Comparison of ENCODE assay signal across 23 cellular contexts in the genomic region with DNA sequence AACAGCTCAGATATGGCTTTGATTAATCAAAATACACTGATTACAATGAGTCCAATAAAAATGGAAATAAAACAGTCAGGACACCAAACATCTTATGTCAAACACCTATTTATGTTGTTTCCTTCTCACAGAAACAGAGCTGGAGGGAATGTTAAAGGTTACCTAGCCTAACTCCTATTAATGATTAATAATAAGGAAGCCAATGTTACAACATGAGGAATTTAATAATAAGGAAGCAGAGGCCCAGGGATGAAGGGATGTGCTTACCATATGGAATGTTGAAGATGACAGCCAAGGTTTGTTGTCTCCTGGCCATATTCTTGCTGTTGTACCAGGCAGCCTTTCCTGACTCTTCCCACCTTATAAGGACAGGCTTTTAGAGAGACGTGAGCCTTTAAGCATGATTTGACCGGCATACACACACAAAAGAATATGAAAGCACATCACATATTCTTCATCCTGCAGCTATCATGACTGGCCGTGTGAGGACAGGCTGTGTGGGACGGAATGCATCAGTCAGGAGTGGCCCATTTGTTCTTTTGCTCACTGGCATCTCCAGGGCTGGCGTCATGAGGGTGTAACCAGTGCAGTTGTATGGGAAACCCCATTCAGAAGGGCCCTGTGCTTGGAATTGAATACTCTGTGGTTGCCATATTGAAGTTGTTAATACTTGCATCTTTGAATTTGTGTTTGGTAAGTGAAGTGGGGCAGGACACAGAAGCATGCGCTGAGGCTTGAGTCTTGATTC. TPM values are rescaled to one million over a fixed set of nuclear protein-coding genes. Genes with fewer than 3 reads are reported as not detected.
A peak's percentile ranks its signal among the peaks of the same experiment; 100 is the strongest.
DNase-seq lines count a peak whose midpoint lies in the region; ATAC-seq, FAIRE-seq and TF ChIP-seq lines count a peak whose summit lies in the region.
"Had no signal": no experiment of that assay in that cellular context is flagged by ENCODE, and none has a peak within 500 bp of the region (broad histone marks: within the 10 kb centered on the region; RNA-seq: fewer than 3 reads in every experiment).

No MANE protein-coding gene starts in this region.

- H3F3A ChIP-seq in neural progenitor cell (ENCODE audit: low read depth): no peaks in the 10 kb centered on the region

- H3K4me3 ChIP-seq in neural progenitor cell: no peak overlapping the region
- H3K4me3 ChIP-seq in colonic mucosa: no peak overlapping the region
- H3K4me3 ChIP-seq in Peyer's patch: no peak overlapping the region

- H3K79me2 ChIP-seq in neural progenitor cell (ENCODE audit: low read depth): no peaks in the 10 kb centered on the region

- peak; percentile 39 for ATAC-seq in stimulated activated naive CD8-positive, alpha-beta T cell treated with anti-CD3 and anti-CD28 coated beads, Interleukin-15, amount 100 ng/mL, for 72 hours
- no peak for ATAC-seq in stimulated activated naive CD8-positive, alpha-beta T cell treated with anti-CD3 and anti-CD28 coated beads, Interleukin-15, Interleukin-2, amounts not matched to agents 100 U/mL and 50 U/mL, for 24 hours
- no peak for ATAC-seq in GM21526 (IDR thresholded peaks at IDR 0.05; ENCODE audit: low FRiP score, unreplicated experiment)
- ATAC-seq in stimulated activated memory B cell treated with anti-CD40 and anti-IgM and Interleukin-4, amounts not matched to agents 10 μg/mL and 1 μg/mL and 100 μg/mL, for 72 hours: no peak

- no peak overlapping the region for H2AFZ ChIP-seq in neural progenitor cell (replicated peaks)

- H3K36me3 ChIP-seq in neural progenitor cell (no peaks in the 10 kb centered on the region), colonic mucosa (no peaks in the 10 kb centered on the region), Peyer's patch (no peaks in the 10 kb centered on the region)

- H3K4me3 Mint-ChIP-seq in stimulated activated naive CD8-positive, alpha-beta T cell treated with anti-CD3 and anti-CD28 coated beads, Interleukin-15, amount 100 ng/mL, for 72 hours: no peak overlapping the region
- peak overlapping the region; percentile 18 for H3K4me3 Mint-ChIP-seq in neural progenitor cell
- no peak overlapping the region for H3K4me3 Mint-ChIP-seq in stimulated activated memory B cell treated with anti-CD40 and anti-IgM and Interleukin-4, amounts not matched to agents 10 μg/mL and 1 μg/mL and 100 μg/mL, for 72 hours
- H3K4me3 Mint-ChIP-seq: HFFc6 had no signal

- H3K4me1 ChIP-seq in neural progenitor cell: no peaks in the 10 kb centered on the region
- H3K4me1 ChIP-seq in colonic mucosa: no peaks in the 10 kb centered on the region
- H3K4me1 ChIP-seq in Peyer's patch: no peaks in the 10 kb centered on the region

- TF ChIP-seq CTCF in neural progenitor cell (IDR thresholded peaks at IDR 0.05) (no peak), colonic mucosa (IDR thresholded peaks at IDR 0.05) (no peak), Peyer's patch (IDR thresholded peaks at IDR 0.05) (no peak)

- peak; percentile 5 for FAIRE-seq in islet of Langerhans (lab: Jason Lieb, UNC)
- FAIRE-seq: A204.1, GM12892, H1 had no signal

- no peak overlapping the region for H3K9ac ChIP-seq in neural progenitor cell
- no peak overlapping the region for H3K9ac ChIP-seq in colonic mucosa (ENCODE audit: low read depth in 2 of 2, low read length in 2 of 2)

- no peak overlapping the region for H3K27ac Mint-ChIP-seq in stimulated activated naive CD8-positive, alpha-beta T cell treated with anti-CD3 and anti-CD28 coated beads, Interleukin-15, amount 100 ng/mL, for 72 hours
- no peak overlapping the region for H3K27ac Mint-ChIP-seq in neural progenitor cell
- no peak overlapping the region for H3K27ac Mint-ChIP-seq in stimulated activated memory B cell treated with anti-CD40 and anti-IgM and Interleukin-4, amounts not matched to agents 10 μg/mL and 1 μg/mL and 100 μg/mL, for 72 hours
- H3K27ac Mint-ChIP-seq: HFFc6 had no signal

- H3K9me3 ChIP-seq in neural progenitor cell (ENCODE audit: low read depth) (no peaks in the 10 kb centered on the region), colonic mucosa (no peaks in the 10 kb centered on the region), Peyer's patch (no peaks in the 10 kb centered on the region)

- no peaks in the 10 kb centered on the region for H3K9me3 Mint-ChIP-seq in stimulated activated naive CD8-positive, alpha-beta T cell treated with anti-CD3 and anti-CD28 coated beads, Interleukin-15, amount 100 ng/mL, for 72 hours
- H3K9me3 Mint-ChIP-seq in neural progenitor cell: peaks cover 2% of the 10 kb centered on the region
- H3K9me3 Mint-ChIP-seq in stimulated activated memory B cell treated with anti-CD40 and anti-IgM and Interleukin-4, amounts not matched to agents 10 μg/mL and 1 μg/mL and 100 μg/mL, for 72 hours: no peaks in the 10 kb centered on the region
- H3K9me3 Mint-ChIP-seq: HFFc6 had no signal

- no peak for TF ChIP-seq POLR2A in Peyer's patch (IDR thresholded peaks at IDR 0.05)

- no peak for DNase-seq in stimulated activated naive CD8-positive, alpha-beta T cell treated with anti-CD3 and anti-CD28 coated beads, Interleukin-15, amount 100 ng/mL, for 72 hours
- no peak for DNase-seq in stimulated activated naive CD8-positive, alpha-beta T cell treated with anti-CD3 and anti-CD28 coated beads, Interleukin-15, Interleukin-2, amounts not matched to agents 100 U/mL and 50 U/mL, for 24 hours
- DNase-seq in neural progenitor cell (ENCODE audit: low spot score) (no peak), colonic mucosa (no peak), Peyer's patch (no peak)
- DNase-seq: C1 segment of cervical spinal cord; DMS 273 treated with DMSO at 0.1 percent for 48 hours; HFFc6; Kasumi-1; MM.1S; NCI-H1105; NCI-H1694; NCI-H526; NK-92 treated with Interleukin-12 subunit alpha and Interleukin-12 subunit beta, amount 100 ng/mL, for 24 hours; SIG-M5 had no signal

- H3K27me3 Mint-ChIP-seq in stimulated activated naive CD8-positive, alpha-beta T cell treated with anti-CD3 and anti-CD28 coated beads, Interleukin-15, amount 100 ng/mL, for 72 hours: peaks cover 2% of the 10 kb centered on the region
- peaks cover 4% of the 10 kb centered on the region for H3K27me3 Mint-ChIP-seq in neural progenitor cell (ENCODE audit: insufficient read depth, low read depth)
- peaks cover 31% of the 10 kb centered on the region for H3K27me3 Mint-ChIP-seq in stimulated activated memory B cell treated with anti-CD40 and anti-IgM and Interleukin-4, amounts not matched to agents 10 μg/mL and 1 μg/mL and 100 μg/mL, for 72 hours

- no peak overlapping the region for H3K4me2 ChIP-seq in neural progenitor cell

- no peaks in the 10 kb centered on the region for H3K36me3 Mint-ChIP-seq in neural progenitor cell
- peaks cover 1% of the 10 kb centered on the region for H3K36me3 Mint-ChIP-seq in stimulated activated memory B cell treated with anti-CD40 and anti-IgM and Interleukin-4, amounts not matched to agents 10 μg/mL and 1 μg/mL and 100 μg/mL, for 72 hours

- H4K20me1 ChIP-seq in neural progenitor cell (ENCODE audit: low read depth): no peaks in the 10 kb centered on the region

- intact Hi-C loops in colonic mucosa (cut with DNase I): no loop called here

- no peaks in the 10 kb centered on the region for H3K4me1 Mint-ChIP-seq in stimulated activated naive CD8-positive, alpha-beta T cell treated with anti-CD3 and anti-CD28 coated beads, Interleukin-15, amount 100 ng/mL, for 72 hours
- H3K4me1 Mint-ChIP-seq in neural progenitor cell: peaks cover 4% of the 10 kb centered on the region
- H3K4me1 Mint-ChIP-seq in stimulated activated memory B cell treated with anti-CD40 and anti-IgM and Interleukin-4, amounts not matched to agents 10 μg/mL and 1 μg/mL and 100 μg/mL, for 72 hours: no peaks in the 10 kb centered on the region

- H3K27me3 ChIP-seq in neural progenitor cell: no peaks in the 10 kb centered on the region
- H3K27me3 ChIP-seq in colonic mucosa: no peaks in the 10 kb centered on the region
- H3K27me3 ChIP-seq in Peyer's patch: no peaks in the 10 kb centered on the region

- H3K27ac ChIP-seq in neural progenitor cell (no peak overlapping the region), colonic mucosa (no peak overlapping the region), Peyer's patch (no peak overlapping the region)

RNA-seq across cellular contexts. Expression of gene GPRC5D, which starts 3.1 kb away (rescaled TPM):
- not detected in 2 replicates for total RNA-seq in neural progenitor cell (ENCODE audit: low replicate concordance)
- under 1 TPM in 1 of 2 donors, not detected in 1; 0.27 TPM for total RNA-seq in colonic mucosa
- 1 to 10 TPM in 1 of 4 donors, not detected in 3; 1.3 TPM for total RNA-seq in Peyer's patch
- total RNA-seq: H1, HFFc6, OCI-LY7, RPMI7951 had no signal

RNA-seq across cellular contexts. Expression of gene HEBP1, which starts 45.0 kb away (rescaled TPM):
- 7.4 and 8.6 TPM in 2 replicates for total RNA-seq in neural progenitor cell (ENCODE audit: low replicate concordance)
- 10 to 100 TPM; 40.9 to 61.9 TPM for total RNA-seq in colonic mucosa
- total RNA-seq in Peyer's patch: 100 to 1,000 TPM in 3 of 4 donors, 10 to 100 TPM in 1; 68.5 to 196 (median 184) TPM
